In genomic region chr2:165196411-165196810, GRCh38 we compare ENCODE assay signal across 26 cellular contexts. TPM values are rescaled to one million over a fixed set of nuclear protein-coding genes. Genes with fewer than 3 reads are reported as not detected.
"Had no signal": no experiment of that assay in that cellular context is flagged by ENCODE, and none has a peak within 500 bp of the region (broad histone marks: within the 10 kb centered on the region; RNA-seq: fewer than 3 reads in every experiment).

No MANE protein-coding gene starts in this region.

- ATAC-seq: activated CD4-positive, alpha-beta T cell treated with anti-CD3 and anti-CD28 coated beads for 36 hours; activated CD8-positive, alpha-beta memory T cell treated with anti-CD3 and anti-CD28 coated beads, Interleukin-2, amount 10 ng/mL, durations not matched to agents 7 days and 5 days; activated CD8-positive, alpha-beta T cell treated with anti-CD3 and anti-CD28 coated beads, Interleukin-2, amount 10 ng/mL, durations not matched to agents 7 days and 5 days; activated naive CD8-positive, alpha-beta T cell treated with anti-CD3 and anti-CD28 coated beads, Interleukin-2, amount 50 U/mL, for 24 hours; foreskin keratinocyte; heart right ventricle; mucosa of descending colon; natural killer cell treated with Interleukin-12 subunit alpha and Interleukin-12 subunit beta and Interleukin-15 and Interleukin-18, amount 100 ng/mL, for 72 hours; stimulated activated memory B cell treated with anti-CD40 and anti-IgM and Interleukin-4, amounts not matched to agents 10 μg/mL and 1 μg/mL and 100 μg/mL, for 72 hours; stimulated activated naive CD8-positive, alpha-beta T cell treated with anti-CD3 and anti-CD28 coated beads, Interleukin-15, amount 100 ng/mL, for 72 hours had no signal

- H3K4me3 ChIP-seq: breast epithelium, esophagus muscularis mucosa, heart right ventricle, left ventricle myocardium inferior, lung, mucosa of descending colon, sigmoid colon, uterus had no signal

- H3K4me1 ChIP-seq: breast epithelium, esophagus muscularis mucosa, foreskin keratinocyte, heart right ventricle, left ventricle myocardium inferior, sigmoid colon, uterus had no signal

- DNase-seq: activated CD4-positive, alpha-beta T cell treated with anti-CD3 and anti-CD28 coated beads for 36 hours; activated CD4-positive, CD25-positive, alpha-beta regulatory T cell; activated CD8-positive, alpha-beta memory T cell treated with anti-CD3 and anti-CD28 coated beads, Interleukin-2, amount 10 ng/mL, durations not matched to agents 7 days and 5 days; activated CD8-positive, alpha-beta T cell treated with anti-CD3 and anti-CD28 coated beads, Interleukin-2, amount 10 ng/mL, durations not matched to agents 7 days and 5 days; activated naive CD8-positive, alpha-beta T cell treated with anti-CD3 and anti-CD28 coated beads, Interleukin-2, amount 50 U/mL, for 24 hours; activated T-cell treated with anti-CD3 and anti-CD28 coated beads, Interleukin-2, amount 50 U/mL, for 48 hours; amygdala; central memory CD4-positive, alpha-beta T cell; foreskin keratinocyte; heart right ventricle; left ventricle myocardium inferior; mucosa of descending colon; sigmoid colon; small intestine; stimulated activated CD4-positive, alpha-beta T cell treated with anti-CD3 and anti-CD28 coated beads, Interleukin-4, amount 100 ng/mL, for 4 hours; stimulated activated CD8-positive, alpha-beta memory T cell treated with anti-CD3 and anti-CD28 coated beads, Interleukin-4, amount 100 ng/mL, for 48 hours; stimulated activated naive CD8-positive, alpha-beta T cell treated with anti-CD3 and anti-CD28 coated beads, Interleukin-15, amount 100 ng/mL, for 72 hours; substantia nigra; uterus had no signal

- H3K9me3 ChIP-seq: breast epithelium, esophagus muscularis mucosa, heart right ventricle, left ventricle myocardium inferior, mucosa of descending colon, sigmoid colon, uterus had no signal

- H3K36me3 ChIP-seq: breast epithelium, esophagus muscularis mucosa, heart right ventricle, left ventricle myocardium inferior, sigmoid colon, uterus had no signal

- FAIRE-seq: small intestine had no signal

- H3K27me3 ChIP-seq: breast epithelium, esophagus muscularis mucosa, heart right ventricle, sigmoid colon, uterus had no signal

- H3K27ac ChIP-seq: breast epithelium, esophagus muscularis mucosa, foreskin keratinocyte, heart right ventricle, left ventricle myocardium inferior, sigmoid colon, uterus had no signal

RNA-seq across cellular contexts. Expression of gene SCN3A, which starts 7.4 kb away (rescaled TPM):
- total RNA-seq: activated CD8-positive, alpha-beta T cell treated with anti-CD3 and anti-CD28 coated beads, Interleukin-2, amount 10 ng/mL, durations not matched to agents 7 days and 5 days; foreskin keratinocyte; myocyte; natural killer cell treated with Interleukin-12 subunit alpha and Interleukin-12 subunit beta and Interleukin-15 and Interleukin-18, amount 100 ng/mL, for 72 hours had no signal
- polyA plus RNA-seq: foreskin keratinocyte had no signal

RNA-seq across cellular contexts. Expression of gene SCN2A, which starts 42.8 kb away (rescaled TPM):
- total RNA-seq: activated T-helper 2 cell treated with anti-CD3 and anti-CD28 coated beads, Interferon-gamma antibody, Interleukin-2, Interleukin-4, amounts not matched to agents 10 μg/mL and 5 μg/mL and 100 μg/mL, durations not matched to agents 14 hours and 24 hours and 36 hours; natural killer cell treated with Interleukin-12 subunit alpha and Interleukin-12 subunit beta and Interleukin-15 and Interleukin-18, amount 100 ng/mL, for 72 hours had no signal
